20 cellular contexts compared by ENCODE assay signal in genomic region chr6:11442495-11442894, GRCh38.
DNase-seq lines count a peak whose midpoint lies in the region; ATAC-seq, FAIRE-seq and TF ChIP-seq lines count a peak whose summit lies in the region.
"Had no signal": no experiment of that assay in that cellular context is flagged by ENCODE, and none has a peak within 500 bp of the region (broad histone marks: within the 10 kb centered on the region; RNA-seq: fewer than 3 reads in every experiment).

No MANE protein-coding gene starts in this region.

- H3K36me3 Mint-ChIP-seq in stimulated activated memory B cell treated with anti-CD40 and anti-IgM and Interleukin-4, amounts not matched to agents 10 μg/mL and 1 μg/mL and 100 μg/mL, for 72 hours, result no peaks in the 10 kb centered on the region
- H3K36me3 Mint-ChIP-seq: CD4-positive, CD25-positive, alpha-beta regulatory T cell; IgD-negative memory B cell had no signal

- H3K36me3 ChIP-seq in bronchial epithelial cell (ENCODE audit: control insufficient read depth, insufficient read depth, low read length), result no peaks in the 10 kb centered on the region
- H3K36me3 ChIP-seq: BE2C had no signal

- ATAC-seq in left colon, result peak; percentile 58
- ATAC-seq in stimulated activated memory B cell treated with anti-CD40 and anti-IgM and Interleukin-4, amounts not matched to agents 10 μg/mL and 1 μg/mL and 100 μg/mL, for 72 hours, result no peak

- H3K27me3 ChIP-seq in HL-60 (ENCODE audit: insufficient read depth, poor library complexity, severe bottlenecking), result no peaks in the 10 kb centered on the region
- no peaks in the 10 kb centered on the region for H3K27me3 ChIP-seq in bronchial epithelial cell (ENCODE audit: control insufficient read depth, insufficient read depth, low read length)
- H3K27me3 ChIP-seq: BE2C had no signal

- H3K27ac ChIP-seq in HL-60 (replicated peaks), result no peak overlapping the region

- H3K27ac Mint-ChIP-seq in stimulated activated memory B cell treated with anti-CD40 and anti-IgM and Interleukin-4, amounts not matched to agents 10 μg/mL and 1 μg/mL and 100 μg/mL, for 72 hours, result peak overlapping the region; percentile 43
- H3K27ac Mint-ChIP-seq: CD4-positive, CD25-positive, alpha-beta regulatory T cell; CD8-positive, alpha-beta memory T cell; H9; IgD-negative memory B cell had no signal

- TF ChIP-seq CTCF in HL-60 (IDR thresholded peaks at IDR 0.05; ENCODE audit: insufficient read depth, low read length) (no peak), bronchial epithelial cell (IDR thresholded peaks at IDR 0.05; ENCODE audit: insufficient read depth, low read length, severe bottlenecking) (no peak)

- H3K4me3 ChIP-seq in HL-60 (replicated peaks; ENCODE audit: insufficient read depth, low read length) (no peak overlapping the region), bronchial epithelial cell (ENCODE audit: low read depth, low read length) (no peak overlapping the region)

- peaks cover 6% of the 10 kb centered on the region for H3K9me3 Mint-ChIP-seq in stimulated activated memory B cell treated with anti-CD40 and anti-IgM and Interleukin-4, amounts not matched to agents 10 μg/mL and 1 μg/mL and 100 μg/mL, for 72 hours

- peaks cover 53% of the 10 kb centered on the region for H3K4me1 Mint-ChIP-seq in stimulated activated memory B cell treated with anti-CD40 and anti-IgM and Interleukin-4, amounts not matched to agents 10 μg/mL and 1 μg/mL and 100 μg/mL, for 72 hours
- H3K4me1 Mint-ChIP-seq: CD4-positive, CD25-positive, alpha-beta regulatory T cell had no signal

- intact Hi-C loops in left colon (cut with DNase I, micrococcal nuclease), result no loop called here

- DNase-seq in HL-60 (ENCODE audit: low read depth in 1 of 2, low spot score in 1 of 2), result peak; percentile 43 to 54
- no peak for DNase-seq in bronchial epithelial cell (ENCODE audit: low read depth)
- DNase-seq in left colon, result no peak
- no peak for DNase-seq in EL
- DNase-seq in GOT3 (lab: John Stamatoyannopoulos, UW), result no peak
- no peak for DNase-seq in NCI-H774 (lab: John Stamatoyannopoulos, UW)
- DNase-seq: BE2C; C1 segment of cervical spinal cord; CD4-positive, CD25-positive, alpha-beta regulatory T cell; CD8-positive, alpha-beta memory T cell; COR-L47; DMS 273 treated with DMSO at 0.1 percent for 48 hours; DMS53; GDM1; H9; KBM-7 had no signal

- H3K4me3 Mint-ChIP-seq in stimulated activated memory B cell treated with anti-CD40 and anti-IgM and Interleukin-4, amounts not matched to agents 10 μg/mL and 1 μg/mL and 100 μg/mL, for 72 hours, result no peak overlapping the region
- H3K4me3 Mint-ChIP-seq: CD4-positive, CD25-positive, alpha-beta regulatory T cell; CD8-positive, alpha-beta memory T cell; H9; IgD-negative memory B cell had no signal

- H3K27me3 Mint-ChIP-seq in stimulated activated memory B cell treated with anti-CD40 and anti-IgM and Interleukin-4, amounts not matched to agents 10 μg/mL and 1 μg/mL and 100 μg/mL, for 72 hours, result no peaks in the 10 kb centered on the region
- H3K27me3 Mint-ChIP-seq: CD4-positive, CD25-positive, alpha-beta regulatory T cell; IgD-negative memory B cell had no signal

- FAIRE-seq in bronchial epithelial cell (lab: Jason Lieb, UNC), result peak; percentile 95
- FAIRE-seq: GM12892, H1 had no signal

Comparison
In these comparisons a context has a peak if more than half of its experiments do, and no peak if none do; other contexts are left out.
1. DNase-seq: peak in HL-60 (2 of 2); none in bronchial epithelial cell (single experiment), left colon (0 of 2), EL (single experiment), GOT3 (single experiment) and NCI-H774 (single experiment).